ENCODE assay signal across 22 cellular contexts in the genomic region with DNA sequence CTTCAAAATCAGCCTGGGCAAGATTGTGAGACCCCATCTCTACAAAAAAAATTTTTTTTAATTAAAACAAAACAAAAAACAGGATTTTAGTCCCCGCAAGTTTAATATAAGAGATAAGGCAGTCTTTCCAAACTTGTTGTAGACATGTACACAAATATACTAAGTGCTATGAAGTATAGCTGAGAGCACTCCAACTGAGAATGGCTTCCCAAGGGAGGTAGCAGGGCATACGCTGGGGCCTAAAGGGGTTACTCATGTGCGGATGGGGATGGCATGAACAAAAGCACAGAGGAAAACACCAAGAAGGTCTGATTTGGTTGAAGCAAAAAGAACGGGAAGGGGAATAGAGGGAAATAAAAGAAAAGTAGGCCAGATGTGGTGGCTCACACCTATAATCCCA.
"Had no signal": no experiment of that assay in that cellular context is flagged by ENCODE, and none has a peak within 500 bp of the region (broad histone marks: within the 10 kb centered on the region; RNA-seq: fewer than 3 reads in every experiment).

No MANE protein-coding gene starts in this region.

- H3K4me1 Mint-ChIP-seq: activated B cell treated with CpG ODN at 0.5 μM for 24 hours, nephron had no signal

- H3K27me3 ChIP-seq: brain microvascular endothelial cell, testis, upper lobe of right lung had no signal

- H3K27me3 Mint-ChIP-seq: activated B cell treated with CpG ODN at 0.5 μM for 24 hours; activated CD4-positive, alpha-beta T cell treated with anti-CD3 and anti-CD28 coated beads, Interleukin-2, amount 10 ng/mL, durations not matched to agents 7 days and 5 days; central memory CD8-positive, alpha-beta T cell had no signal

- H3K4me1 ChIP-seq: testis, upper lobe of right lung had no signal

- ATAC-seq: left lobe of liver, upper lobe of right lung had no signal

- H3K9me3 ChIP-seq: testis, upper lobe of right lung had no signal

- H3K4me3 ChIP-seq: coronary artery, testis, upper lobe of right lung had no signal

- FAIRE-seq: endometrium, kidney had no signal

- H3K9me3 Mint-ChIP-seq: activated B cell treated with CpG ODN at 0.5 μM for 24 hours; activated CD4-positive, alpha-beta T cell treated with anti-CD3 and anti-CD28 coated beads, Interleukin-2, amount 10 ng/mL, durations not matched to agents 7 days and 5 days; central memory CD8-positive, alpha-beta T cell; nephron had no signal

- DNase-seq: activated B cell treated with CpG ODN at 0.5 μM for 24 hours; activated CD4-positive, alpha-beta T cell treated with anti-CD3 and anti-CD28 coated beads, Interleukin-2, amount 10 ng/mL, durations not matched to agents 7 days and 5 days; activated T-cell treated with anti-CD3 and anti-CD28 coated beads, Interleukin-2, amount 50 U/mL, for 1 hour; anterior cingulate cortex; brain microvascular endothelial cell; erythroblast; foreskin melanocyte; head of caudate nucleus; kidney; midbrain; posterior cingulate gyrus; retina; stimulated activated CD4-positive, alpha-beta T cell treated with anti-CD3 and anti-CD28 coated beads, Interleukin-1b, Interleukin-23, amount 100 ng/mL, for 48 hours; T-helper 1 cell; T-helper 9 cell; testis; upper lobe of right lung had no signal

- H3K4me3 Mint-ChIP-seq: activated B cell treated with CpG ODN at 0.5 μM for 24 hours; activated CD4-positive, alpha-beta T cell treated with anti-CD3 and anti-CD28 coated beads, Interleukin-2, amount 10 ng/mL, durations not matched to agents 7 days and 5 days; central memory CD8-positive, alpha-beta T cell; nephron had no signal

- H3K27ac ChIP-seq: brain microvascular endothelial cell, coronary artery, testis, upper lobe of right lung had no signal

- H3K27ac Mint-ChIP-seq: activated B cell treated with CpG ODN at 0.5 μM for 24 hours, nephron had no signal
